In the genomic region with DNA sequence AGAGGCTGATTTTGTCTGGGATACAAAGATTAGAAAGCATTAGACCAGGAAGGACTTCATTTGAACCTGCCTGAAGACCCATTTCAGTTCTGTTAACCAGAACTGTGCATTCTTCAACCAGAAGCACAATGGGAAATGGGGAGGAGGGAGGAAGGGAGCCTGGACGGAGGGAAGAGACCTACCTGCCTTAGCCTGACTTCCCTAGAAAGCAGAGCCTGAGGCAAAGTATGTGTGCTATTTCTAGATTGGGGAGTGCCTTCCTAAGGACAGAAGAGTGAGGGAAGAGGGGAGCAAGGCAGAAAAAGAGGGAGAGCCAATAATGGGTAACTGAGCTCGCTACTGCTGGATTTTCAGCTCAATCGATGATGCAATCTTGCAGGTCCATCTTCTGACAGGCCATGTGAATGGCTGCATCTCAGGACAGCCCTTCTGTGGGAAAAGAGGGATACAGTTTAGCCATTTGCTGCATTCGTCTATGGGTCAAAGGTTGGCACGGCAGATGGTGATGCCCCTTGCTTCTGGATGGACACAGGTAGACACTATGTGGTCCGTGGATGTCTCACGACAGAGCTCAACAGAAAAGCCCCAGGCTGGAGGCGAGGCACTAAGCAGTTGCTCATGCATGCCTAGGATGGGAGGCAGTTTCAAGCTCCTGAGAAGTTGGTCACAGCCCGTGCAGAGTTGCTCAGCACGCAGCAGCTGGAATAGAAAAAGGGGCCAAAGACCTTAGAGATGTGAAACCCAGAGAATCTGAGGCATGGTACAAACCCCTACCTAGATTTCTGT, we compare ENCODE assay signal across 1 cellular context.
TF ChIP-seq lines count a peak whose summit lies in the region.

No MANE protein-coding gene starts in this region.

TF ChIP-seq in IMR-90, 13 proteins besides CTCF, POLR2A, EP300 and RAD21:
- TF ChIP-seq RFX5 (IDR thresholded peaks at IDR 0.05; ENCODE audit: low read depth, low read length) (no peak), CEBPB (IDR thresholded peaks at IDR 0.05; ENCODE audit: low read depth, low read length) (peak; percentile 73)
